In the genomic region with DNA sequence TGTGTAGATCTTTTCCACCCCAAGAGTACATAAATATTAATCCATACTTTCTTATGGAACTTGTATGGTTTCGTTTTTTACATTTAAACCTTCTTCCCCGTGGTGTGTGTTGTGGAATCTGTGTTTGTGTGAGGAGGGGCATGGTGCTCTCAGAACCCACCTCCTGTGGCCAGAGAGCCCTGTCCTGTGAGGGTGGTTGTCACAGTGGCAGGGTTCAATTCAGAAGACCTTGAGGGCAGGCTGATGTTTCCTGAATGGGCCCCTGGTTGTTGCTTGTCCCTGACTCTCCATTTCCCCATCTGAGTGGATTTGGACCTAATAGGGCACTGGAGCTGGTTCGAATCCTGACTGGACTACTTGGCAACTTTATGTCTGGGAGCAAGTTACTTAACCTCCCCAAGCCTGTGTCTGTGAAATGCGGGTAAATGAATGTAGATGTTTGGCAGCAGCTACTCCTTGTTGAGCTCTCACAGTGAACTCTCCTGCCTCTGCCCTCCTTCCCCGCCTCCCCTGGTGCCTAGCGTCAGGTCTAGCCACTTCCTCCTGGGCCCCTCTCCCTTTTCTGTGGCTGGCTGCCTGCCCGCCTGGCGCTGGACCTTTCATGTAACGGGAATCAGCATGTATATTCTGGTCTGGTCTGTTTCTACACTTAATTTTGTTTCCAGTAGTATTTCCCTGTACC, we compare ENCODE assay signal across 8 cellular contexts. TPM values are rescaled to one million over a fixed set of nuclear protein-coding genes. Genes with fewer than 3 reads are reported as not detected.
DNase-seq lines count a peak whose midpoint lies in the region; ATAC-seq and TF ChIP-seq lines count a peak whose summit lies in the region.

No MANE protein-coding gene starts in this region.

- intact Hi-C loops in dorsolateral prefrontal cortex (cut with DNase I) (no loop called here), upper lobe of right lung (cut with DNase I) (loop anchor here (5.0 kb wide), 1 partner anchor 72 kb away; no protein-coding TSS in a partner anchor)

- no peaks in the 10 kb centered on the region; the same call in 1 of the 2 replicates for H3K79me2 ChIP-seq in H9 (ENCODE audit: insufficient read depth, low read length)

- H3K27ac ChIP-seq in BLaER1 (peak overlapping the region; percentile 60), H9 (ENCODE audit: insufficient read length, low read depth, low read length) (no peak overlapping the region), dorsolateral prefrontal cortex (peak overlapping the region in 58 of 59 donors; percentile 0 to 100 (median 100)), upper lobe of right lung (peak overlapping the region; percentile 63)

- no peak overlapping the region for H4K91ac ChIP-seq in H9 (ENCODE audit: insufficient read length, low read depth, low read length)

- H3K4me1 ChIP-seq in BLaER1: peaks cover 85% of the 10 kb centered on the region
- peaks cover 14% of the 10 kb centered on the region for H3K4me1 ChIP-seq in H9 (ENCODE audit: insufficient read depth, low read length)
- H3K4me1 ChIP-seq in upper lobe of right lung: peaks cover 64% of the 10 kb centered on the region

- no peak overlapping the region for H3K4me3 Mint-ChIP-seq in H9
- H3K4me3 Mint-ChIP-seq in T-helper 2 cell treated with Interferon-gamma antibody and Interleukin-4, amounts not matched to agents 5 μg/mL and 100 μg/mL, for 36 hours: peak overlapping the region; percentile 95

- H3K23me2 ChIP-seq in H9 (ENCODE audit: insufficient read length, low read depth, low read length, poor library complexity, severe bottlenecking): no peaks in the 10 kb centered on the region

- H3K4me1 Mint-ChIP-seq in H9: peaks cover 46 to 48% of the 10 kb centered on the region in 2 experiments
- peaks cover 86% of the 10 kb centered on the region for H3K4me1 Mint-ChIP-seq in T-helper 2 cell treated with Interferon-gamma antibody and Interleukin-4, amounts not matched to agents 5 μg/mL and 100 μg/mL, for 36 hours (ENCODE audit: low read depth)

- no peak overlapping the region for H3K18ac ChIP-seq in H9 (ENCODE audit: insufficient read length, low read depth, low read length)

- H3K36me3 Mint-ChIP-seq in H9 (ENCODE audit: insufficient read depth in 1 of 3, low read depth in 3 of 3): no peaks in the 10 kb centered on the region
- H3K36me3 Mint-ChIP-seq in T-helper 2 cell treated with Interferon-gamma antibody and Interleukin-4, amounts not matched to agents 5 μg/mL and 100 μg/mL, for 36 hours (ENCODE audit: low read depth): peaks cover 73% of the 10 kb centered on the region

- H3K4me2 ChIP-seq in BLaER1 (peak overlapping the region; percentile 94), H9 (ENCODE audit: insufficient read depth, insufficient read length, low read length) (peak overlapping the region; percentile 20)

- no peak overlapping the region for H3K56ac ChIP-seq in H9 (ENCODE audit: insufficient read length, low read depth, low read length)

- H2AFZ ChIP-seq in H9 (ENCODE audit: low read length): no peak overlapping the region

- WGBS in H9 (ENCODE audit: extremely low coverage, insufficient read length, low lambda C conversion rate): no CpG with 5 or more reads among the region's 9 CpGs

- no peak overlapping the region; the same call in 1 of the 2 replicates for H3K14ac ChIP-seq in H9 (ENCODE audit: insufficient read depth, low read length)

- no peak overlapping the region for H3T11ph ChIP-seq in H9 (ENCODE audit: low read length)

- no peak overlapping the region for H4K8ac ChIP-seq in H9 (replicated peaks; ENCODE audit: insufficient read length, low read depth, low read length)

- H3K4ac ChIP-seq in H9 (ENCODE audit: low read depth, low read length): no peak overlapping the region

- H3K36me3 ChIP-seq in BLaER1 (peaks cover 25% of the 10 kb centered on the region), upper lobe of right lung (peaks cover 57% of the 10 kb centered on the region)

- no peak overlapping the region for H2AK5ac ChIP-seq in H9 (ENCODE audit: insufficient read length, low read length)

- H3K27me3 Mint-ChIP-seq in H9 (ENCODE audit: low read depth): no peaks in the 10 kb centered on the region
- H3K27me3 Mint-ChIP-seq in T-helper 2 cell treated with Interferon-gamma antibody and Interleukin-4, amounts not matched to agents 5 μg/mL and 100 μg/mL, for 36 hours (ENCODE audit: low read depth): peaks cover 3% of the 10 kb centered on the region

- H2BK5ac ChIP-seq in H9 (ENCODE audit: insufficient read length, low read length): no peak overlapping the region

- H2BK120ac ChIP-seq in H9 (ENCODE audit: low read depth, low read length, poor library complexity, severe bottlenecking): no peak overlapping the region

- TF ChIP-seq CTCF in H9 (conservative IDR thresholded peaks at IDR 0.05): no peak
- no peak for TF ChIP-seq CTCF in dorsolateral prefrontal cortex (IDR thresholded peaks at IDR 0.05 in 54 of 56, conservative IDR thresholded peaks at IDR 0.05 in 2 of 56; ENCODE audit: low read depth in 1 of 56, partially characterized antibody in 56 of 56)
- no peak for TF ChIP-seq CTCF in upper lobe of right lung (IDR thresholded peaks at IDR 0.05)

- peak overlapping the region; percentile 90 for H3K4me3 ChIP-seq in BLaER1
- H3K4me3 ChIP-seq in dorsolateral prefrontal cortex: peak overlapping the region in 56 of 59 donors; percentile 3 to 90 (median 70)
- H3K4me3 ChIP-seq in upper lobe of right lung: peak overlapping the region; percentile 98

- H3K9me3 ChIP-seq in BLaER1 (no peaks in the 10 kb centered on the region), H9 (ENCODE audit: control insufficient read depth, low read depth, low read length) (no peaks in the 10 kb centered on the region), upper lobe of right lung (no peaks in the 10 kb centered on the region)

- H3K9ac ChIP-seq in BLaER1: peak overlapping the region; percentile 99
- H3K9ac ChIP-seq in H9 (ENCODE audit: extremely low read depth, insufficient read length, low read length): no peak overlapping the region

- H4K5ac ChIP-seq in H9 (ENCODE audit: insufficient read length, low read depth, low read length): no peak overlapping the region

- ATAC-seq in upper lobe of right lung (peak; percentile 38), HG03039 (IDR thresholded peaks at IDR 0.05; ENCODE audit: unreplicated experiment) (no peak)

- H4K20me1 ChIP-seq in BLaER1 (peaks cover 100% of the 10 kb centered on the region), H9 (ENCODE audit: control insufficient read depth, insufficient read depth, insufficient read length) (no peaks in the 10 kb centered on the region)

- no peak overlapping the region for H2BK20ac ChIP-seq in H9 (ENCODE audit: low read depth, low read length, poor library complexity, severe bottlenecking)

- DNase-seq in H9: no peak
- DNase-seq in T-helper 2 cell treated with Interferon-gamma antibody and Interleukin-4, amounts not matched to agents 5 μg/mL and 100 μg/mL, for 36 hours (ENCODE audit: low spot score): peak; percentile 34
- DNase-seq in dorsolateral prefrontal cortex: peak in 7 of 10 donors; percentile 26 to 53 (median 42)
- DNase-seq in mucosa of gallbladder (ENCODE audit: low spot score): peak; percentile 79
- peak; percentile 87 for DNase-seq in upper lobe of right lung
- no peak for DNase-seq in NCI-H2081 treated with DMSO at 0.1 percent for 48 hours (lab: John Stamatoyannopoulos, UW)

- no peak overlapping the region for H3K27ac Mint-ChIP-seq in H9
- peak overlapping the region; percentile 93 for H3K27ac Mint-ChIP-seq in T-helper 2 cell treated with Interferon-gamma antibody and Interleukin-4, amounts not matched to agents 5 μg/mL and 100 μg/mL, for 36 hours

- H3K27me3 ChIP-seq in BLaER1 (no peaks in the 10 kb centered on the region), H9 (ENCODE audit: insufficient read depth, low read length) (no peaks in the 10 kb centered on the region), dorsolateral prefrontal cortex (no peaks in the 10 kb centered on the region), upper lobe of right lung (no peaks in the 10 kb centered on the region)

- no peaks in the 10 kb centered on the region for H3K9me3 Mint-ChIP-seq in H9
- H3K9me3 Mint-ChIP-seq in T-helper 2 cell treated with Interferon-gamma antibody and Interleukin-4, amounts not matched to agents 5 μg/mL and 100 μg/mL, for 36 hours: no peaks in the 10 kb centered on the region

- H3K23ac ChIP-seq in H9 (ENCODE audit: insufficient read length, low read depth, low read length): no peak overlapping the region

- no peak overlapping the region for H2BK12ac ChIP-seq in H9 (ENCODE audit: insufficient read length, low read depth, low read length)

- H3K79me1 ChIP-seq in H9 (ENCODE audit: insufficient read depth, low read depth, low read length, poor library complexity, severe bottlenecking): no peaks in the 10 kb centered on the region

- H2BK15ac ChIP-seq in H9 (ENCODE audit: low read depth, low read length): no peak overlapping the region

RNA-seq across cellular contexts. Expression of a gene that starts 7.3 kb away (rescaled TPM):
- total RNA-seq in H9 (2021) (11.1 and 12.7 TPM in 2 replicates), dorsolateral prefrontal cortex (1,000 to 10,000 TPM in 5 of 120 experiments, 100 to 1,000 TPM in 115; 106 to 1,508 (median 405) TPM), mucosa of gallbladder (1,012 TPM), upper lobe of right lung (1,120 TPM)

RNA-seq across cellular contexts. Expression of a gene that starts 43.4 kb away (rescaled TPM):
- 19.0 and 22.7 TPM in 2 replicates for total RNA-seq in H9 (2021)
- total RNA-seq in dorsolateral prefrontal cortex: 10 to 100 TPM; 14.1 to 50.3 (median 21.7) TPM
- total RNA-seq in mucosa of gallbladder: 40.8 TPM
- 37.1 TPM for total RNA-seq in upper lobe of right lung

RNA-seq across cellular contexts. Expression of a gene that starts 47.4 kb away (rescaled TPM):
- total RNA-seq in H9 (2021) (1.1 and 1.6 TPM in 2 replicates), dorsolateral prefrontal cortex (10 to 100 TPM in 51 of 120 experiments, 1 to 10 TPM in 69; 3.6 to 18.2 (median 9.0) TPM), mucosa of gallbladder (7.1 TPM), upper lobe of right lung (11.5 TPM)

Comparison
In these comparisons a context has a peak if more than half of its experiments do, and no peak if none do; other contexts are left out.
1. DNase-seq: peak in T-helper 2 cell treated with Interferon-gamma antibody and Interleukin-4, amounts not matched to agents 5 μg/mL and 100 μg/mL, for 36 hours (single experiment), dorsolateral prefrontal cortex (7 of 10), mucosa of gallbladder (single experiment) and upper lobe of right lung (single experiment); none in H9 (single experiment) and NCI-H2081 treated with DMSO at 0.1 percent for 48 hours (single experiment).
2. Peak in every context shown above with its lines, with median percentiles within 50 percentile points of each other: H3K4me3 ChIP-seq.